In genomic region chr18:3442894-3443293, GRCh38 we compare ENCODE assay signal across 28 cellular contexts.
"Had no signal": no experiment of that assay in that cellular context is flagged by ENCODE, and none has a peak within 500 bp of the region (broad histone marks: within the 10 kb centered on the region; RNA-seq: fewer than 3 reads in every experiment).

No MANE protein-coding gene starts in this region.

- H3K27ac ChIP-seq: ascending aorta, cardiac muscle cell, VCaP had no signal

- ATAC-seq: activated CD8-positive, alpha-beta T cell treated with anti-CD3 and anti-CD28 coated beads for 36 hours; activated naive CD8-positive, alpha-beta T cell treated with anti-CD3 and anti-CD28 coated beads, Interleukin-2, amount 50 U/mL, for 24 hours; activated T-cell treated with anti-CD3 and anti-CD28 coated beads, Interleukin-2, amount 50 U/mL, for 4 hours had no signal

- H3K36me3 ChIP-seq: ascending aorta, cardiac muscle cell had no signal

- H3K4me3 ChIP-seq: ascending aorta, cardiac muscle cell had no signal

- DNase-seq: activated B cell treated with CpG ODN at 0.5 μM for 24 hours; activated CD4-positive, alpha-beta memory T cell treated with anti-CD3 and anti-CD28 coated beads for 36 hours; activated CD4-positive, alpha-beta T cell treated with anti-CD3 and anti-CD28 coated beads for 4 hours; activated CD4-positive, alpha-beta T cell treated with anti-CD3 and anti-CD28 coated beads, Interleukin-2, amount 10 ng/mL, durations not matched to agents 24 days and 14 days; activated CD4-positive, alpha-beta T cell treated with anti-CD3 and anti-CD28 coated beads, Interleukin-2, amount 50 U/mL, for 1 hour; activated CD4-positive, alpha-beta T cell treated with anti-CD3 and anti-CD28 coated beads, Interleukin-2, amount 50 U/mL, for 4 hours; activated CD4-positive, CD25-positive, alpha-beta regulatory T cell treated with anti-CD3 and anti-CD28 coated beads, Interleukin-2, amount 50 U/mL, for 72 hours; activated CD8-positive, alpha-beta memory T cell treated with anti-CD3 and anti-CD28 coated beads, Interleukin-2, amount 50 U/mL, for 4 hours; activated CD8-positive, alpha-beta T cell treated with anti-CD3 and anti-CD28 coated beads for 36 hours; activated effector memory CD4-positive, alpha-beta T cell treated with Interleukin-2 at 50 U/mL for 16 hours; activated gamma-delta T cell; activated naive CD4-positive, alpha-beta T cell treated with anti-CD3 and anti-CD28 coated beads, Interleukin-2, amount 10 ng/mL, durations not matched to agents 7 days and 5 days; activated naive CD4-positive, alpha-beta T cell treated with Interleukin-2 at 50 U/mL for 16 hours; activated naive CD8-positive, alpha-beta T cell treated with anti-CD3 and anti-CD28 coated beads, Interleukin-2, amount 10 ng/mL, durations not matched to agents 7 days and 5 days; activated naive CD8-positive, alpha-beta T cell treated with anti-CD3 and anti-CD28 coated beads, Interleukin-2, amount 50 U/mL, for 24 hours; activated T-cell treated with anti-CD3 and anti-CD28 coated beads for 4 hours; activated T-cell treated with anti-CD3 and anti-CD28 coated beads, Interleukin-2, amount 50 U/mL, for 1 hour; activated T-cell treated with anti-CD3 and anti-CD28 coated beads, Interleukin-2, amount 50 U/mL, for 4 hours; amygdala; anterior cingulate cortex; caudate nucleus; cerebellar nuclear complex; T-helper 1 cell; T-helper 2 cell; T-helper 9 cell had no signal

- H3K9me3 ChIP-seq: ascending aorta had no signal

- H3K27me3 ChIP-seq: ascending aorta, cardiac muscle cell had no signal
